In genomic region chr4:160869899-160870298, GRCh38 we compare ENCODE assay signal across 3 cellular contexts.
A peak's percentile ranks its signal among the peaks of the same experiment; 100 is the strongest.
TF ChIP-seq lines count a peak whose summit lies in the region.

No MANE protein-coding gene starts in this region.

TF ChIP-seq in HepG2, 621 proteins besides CTCF, POLR2A, EP300 and RAD21:
- peak; percentile 45 to 67; a peak in 2 of 4 replicates for TF ChIP-seq MAFK (conservative IDR thresholded peaks at IDR 0.05 in 1 of 2, IDR thresholded peaks at IDR 0.05 in 1 of 2; ENCODE audit: low read length in 2 of 2)
- no peak for TF ChIP-seq ZNF609 (CRISPR knock-in tag; IDR thresholded peaks at IDR 0.05; ENCODE audit: borderline replicate concordance)

TF ChIP-seq in A549, 52 proteins besides CTCF, POLR2A, EP300 and RAD21:
- TF ChIP-seq MAFK (IDR thresholded peaks at IDR 0.05; ENCODE audit: partially characterized antibody) (peak; percentile 58), HDAC2 (IDR thresholded peaks at IDR 0.05) (no peak)

TF ChIP-seq in IMR-90, 13 proteins besides CTCF, POLR2A, EP300 and RAD21:
- TF ChIP-seq SMC3 (IDR thresholded peaks at IDR 0.05; ENCODE audit: low read depth, low read length) (no peak), RFX5 (IDR thresholded peaks at IDR 0.05; ENCODE audit: low read depth, low read length) (no peak), FOS (IDR thresholded peaks at IDR 0.05; ENCODE audit: low read depth, low read length) (no peak), NFE2L2 (IDR thresholded peaks at IDR 0.05; ENCODE audit: low read depth, low read length) (no peak), MAFK (IDR thresholded peaks at IDR 0.05; ENCODE audit: low read depth, low read length) (peak; percentile 38; the same call in 1 of the 2 replicates), MXI1 (IDR thresholded peaks at IDR 0.05; ENCODE audit: borderline replicate concordance, low read depth, low read length) (no peak)
